8 cellular contexts compared by ENCODE assay signal in genomic region chr3:5186854-5187151, GRCh38. TPM values are rescaled to one million over a fixed set of nuclear protein-coding genes. Genes with fewer than 3 reads are reported as not detected.
A peak's percentile ranks its signal among the peaks of the same experiment; 100 is the strongest.
DNase-seq lines count a peak whose midpoint lies in the region; ATAC-seq lines count a peak whose summit lies in the region.

No MANE protein-coding gene starts in this region.

- H3K36me3 ChIP-seq in iPS-18a (ENCODE audit: control insufficient read depth, low read depth, low read length) (no peaks in the 10 kb centered on the region), subcutaneous abdominal adipose tissue (ENCODE audit: control insufficient read depth in 5 of 5, insufficient read depth in 5 of 5, low read length in 5 of 5) (peaks cover 4 to 6% (median 5%) of the 10 kb centered on the region in 5 donors)

- no peaks in the 10 kb centered on the region for H3K27me3 Mint-ChIP-seq in activated naive CD4-positive, alpha-beta T cell treated with anti-CD3 and anti-CD28 coated beads for 36 hours (ENCODE audit: low read depth)
- H3K27me3 Mint-ChIP-seq in activated T-helper 1 cell treated with anti-CD3 and anti-CD28 coated beads, Interleukin-12 subunit alpha, Interleukin-12 subunit beta, Interleukin-2, Interleukin-4 antibody, amounts not matched to agents 30 ng/mL and 10 ng/mL and 1 ng/mL, durations not matched to agents 14 hours and 24 hours and 36 hours (ENCODE audit: insufficient read depth): no peaks in the 10 kb centered on the region

- H3K9me3 Mint-ChIP-seq in activated naive CD4-positive, alpha-beta T cell treated with anti-CD3 and anti-CD28 coated beads for 36 hours: no peaks in the 10 kb centered on the region
- H3K9me3 Mint-ChIP-seq in activated T-helper 1 cell treated with anti-CD3 and anti-CD28 coated beads, Interleukin-12 subunit alpha, Interleukin-12 subunit beta, Interleukin-2, Interleukin-4 antibody, amounts not matched to agents 30 ng/mL and 10 ng/mL and 1 ng/mL, durations not matched to agents 14 hours and 24 hours and 36 hours: no peaks in the 10 kb centered on the region

- peaks cover 28% of the 10 kb centered on the region for H3K36me3 Mint-ChIP-seq in activated naive CD4-positive, alpha-beta T cell treated with anti-CD3 and anti-CD28 coated beads for 36 hours (ENCODE audit: low read depth)
- peaks cover 27% of the 10 kb centered on the region for H3K36me3 Mint-ChIP-seq in activated T-helper 1 cell treated with anti-CD3 and anti-CD28 coated beads, Interleukin-12 subunit alpha, Interleukin-12 subunit beta, Interleukin-2, Interleukin-4 antibody, amounts not matched to agents 30 ng/mL and 10 ng/mL and 1 ng/mL, durations not matched to agents 14 hours and 24 hours and 36 hours (ENCODE audit: low read depth)

- intact Hi-C loops in activated naive CD4-positive, alpha-beta T cell treated with anti-CD3 and anti-CD28 coated beads for 36 hours (cut with micrococcal nuclease): loop anchor here (1.0 to 5.0 kb wide), 8 partner anchors 10 to 885 kb away; partner anchors contain the start of genes ARL8B, ITPR1 and SETMAR
- intact Hi-C loops in activated T-helper 1 cell treated with anti-CD3 and anti-CD28 coated beads, Interleukin-12 subunit alpha, Interleukin-12 subunit beta, Interleukin-2, Interleukin-4 antibody, amounts not matched to agents 30 ng/mL and 10 ng/mL and 1 ng/mL, durations not matched to agents 14 hours and 24 hours and 36 hours (cut with micrococcal nuclease): loop anchor here (1.0 to 2.0 kb wide), 4 partner anchors 65 to 884 kb away; partner anchors contain the start of genes ARL8B, ITPR1 and SETMAR

- no peak for DNase-seq in activated naive CD4-positive, alpha-beta T cell treated with anti-CD3 and anti-CD28 coated beads for 36 hours
- DNase-seq in activated naive CD4-positive, alpha-beta T cell (lab: John Stamatoyannopoulos, UW): no peak
- no peak for DNase-seq in activated T-helper 1 cell treated with anti-CD3 and anti-CD28 coated beads, Interleukin-12 subunit alpha, Interleukin-12 subunit beta, Interleukin-2, Interleukin-4 antibody, amounts not matched to agents 30 ng/mL and 10 ng/mL and 1 ng/mL, durations not matched to agents 14 hours and 24 hours and 36 hours (ENCODE audit: low spot score)
- DNase-seq in SK-N-DZ (ENCODE audit: low spot score): no peak
- DNase-seq in foreskin melanocyte: no peak

- H3K27ac Mint-ChIP-seq in activated naive CD4-positive, alpha-beta T cell treated with anti-CD3 and anti-CD28 coated beads for 36 hours: peak overlapping the region; percentile 91
- H3K27ac Mint-ChIP-seq in activated T-helper 1 cell treated with anti-CD3 and anti-CD28 coated beads, Interleukin-12 subunit alpha, Interleukin-12 subunit beta, Interleukin-2, Interleukin-4 antibody, amounts not matched to agents 30 ng/mL and 10 ng/mL and 1 ng/mL, durations not matched to agents 14 hours and 24 hours and 36 hours: peak overlapping the region; percentile 95

- peak overlapping the region; percentile 8 for H3K9ac ChIP-seq in iPS-18a (ENCODE audit: low read length)
- peak overlapping the region; percentile 50 to 86 (median 73) for H3K9ac ChIP-seq in subcutaneous abdominal adipose tissue (ENCODE audit: low read length in 5 of 5)

- no peaks in the 10 kb centered on the region for H3K9me3 ChIP-seq in iPS-18a (ENCODE audit: control insufficient read depth, low read depth, low read length)
- H3K9me3 ChIP-seq in subcutaneous abdominal adipose tissue (ENCODE audit: control insufficient read depth in 5 of 5, low read length in 5 of 5): no peaks in the 10 kb centered on the region

- CTCF ChIA-PET in activated naive CD4-positive, alpha-beta T cell treated with anti-CD3 and anti-CD28 coated beads for 36 hours (lab: Charles Lee): interaction anchor here (2.6 kb wide), 1 partner anchor 10 kb away, joined by 13 read pairs; no protein-coding TSS in a partner anchor

- H3K4me1 Mint-ChIP-seq in activated naive CD4-positive, alpha-beta T cell treated with anti-CD3 and anti-CD28 coated beads for 36 hours (ENCODE audit: low read depth): peaks cover 21% of the 10 kb centered on the region
- H3K4me1 Mint-ChIP-seq in activated T-helper 1 cell treated with anti-CD3 and anti-CD28 coated beads, Interleukin-12 subunit alpha, Interleukin-12 subunit beta, Interleukin-2, Interleukin-4 antibody, amounts not matched to agents 30 ng/mL and 10 ng/mL and 1 ng/mL, durations not matched to agents 14 hours and 24 hours and 36 hours (ENCODE audit: low read depth): peaks cover 39% of the 10 kb centered on the region

- H3K27ac ChIP-seq in iPS-18a (ENCODE audit: low read length) (no peak overlapping the region), subcutaneous abdominal adipose tissue (ENCODE audit: low read depth, low read length) (peak overlapping the region; percentile 61)

- H3K4me3 ChIP-seq in iPS-18a (ENCODE audit: low read length) (peak overlapping the region; percentile 79), subcutaneous abdominal adipose tissue (ENCODE audit: low read depth in 1 of 5, low read length in 5 of 5) (peak overlapping the region; percentile 68 to 88 (median 69))

- H3K4me1 ChIP-seq in iPS-18a (ENCODE audit: control insufficient read depth, low read depth, low read length) (peaks cover 3% of the 10 kb centered on the region), subcutaneous abdominal adipose tissue (ENCODE audit: control insufficient read depth in 5 of 5, insufficient read depth in 5 of 5, low read length in 5 of 5) (peaks cover 5 to 35% (median 31%) of the 10 kb centered on the region in 5 donors)

- H3K27me3 ChIP-seq in iPS-18a (ENCODE audit: control insufficient read depth, insufficient read depth, low read length) (peaks cover 14% of the 10 kb centered on the region), subcutaneous abdominal adipose tissue (ENCODE audit: control insufficient read depth in 5 of 5, insufficient read depth in 4 of 5, low read length in 5 of 5) (no peaks in the 10 kb centered on the region)

- ATAC-seq in GM21529 (IDR thresholded peaks at IDR 0.05; ENCODE audit: unreplicated experiment): no peak

- H3K4me3 Mint-ChIP-seq in activated naive CD4-positive, alpha-beta T cell treated with anti-CD3 and anti-CD28 coated beads for 36 hours: peak overlapping the region; percentile 96
- H3K4me3 Mint-ChIP-seq in activated T-helper 1 cell treated with anti-CD3 and anti-CD28 coated beads, Interleukin-12 subunit alpha, Interleukin-12 subunit beta, Interleukin-2, Interleukin-4 antibody, amounts not matched to agents 30 ng/mL and 10 ng/mL and 1 ng/mL, durations not matched to agents 14 hours and 24 hours and 36 hours: peak overlapping the region; percentile 93

RNA-seq across cellular contexts. Expression of gene EDEM1, which starts 0.7 kb away (rescaled TPM):
- total RNA-seq in activated naive CD4-positive, alpha-beta T cell treated with anti-CD3 and anti-CD28 coated beads for 36 hours: 100 to 1,000 TPM; 137 to 138 TPM
- total RNA-seq in activated T-helper 1 cell treated with anti-CD3 and anti-CD28 coated beads, Interleukin-12 subunit alpha, Interleukin-12 subunit beta, Interleukin-2, Interleukin-4 antibody, amounts not matched to agents 30 ng/mL and 10 ng/mL and 1 ng/mL, durations not matched to agents 14 hours and 24 hours and 36 hours: 169 and 192 TPM in 2 replicates
- 7.0 and 9.4 TPM in 2 replicates for polyA plus RNA-seq in SK-N-DZ (2014; cell fraction: cytosol; rRNA removed)
- polyA plus RNA-seq in SK-N-DZ (2014; cell fraction: nucleus; rRNA removed): 10.1 and 24.4 TPM in 2 replicates
